26 cellular contexts compared by ENCODE assay signal in the genomic region with DNA sequence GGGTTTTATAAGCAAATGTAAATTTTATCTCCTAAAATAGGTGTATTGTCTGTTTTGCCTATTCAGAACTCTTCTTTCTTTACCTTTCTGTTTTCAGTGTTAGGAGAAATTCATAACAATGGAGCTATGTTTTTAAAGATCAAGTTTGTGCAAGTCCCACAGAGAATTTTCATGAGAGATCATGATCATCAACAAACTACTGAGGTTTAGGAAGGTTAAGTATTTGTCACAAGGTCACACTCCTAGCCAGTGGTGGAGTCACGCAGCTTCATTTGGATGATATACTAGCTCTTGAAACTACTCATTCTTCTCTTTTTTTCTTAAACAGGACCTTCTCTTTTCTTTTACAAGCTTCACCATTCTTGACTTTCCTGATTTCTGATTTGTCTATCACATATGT.
DNase-seq lines count a peak whose midpoint lies in the region; ATAC-seq and TF ChIP-seq lines count a peak whose summit lies in the region.
"Had no signal": no experiment of that assay in that cellular context is flagged by ENCODE, and none has a peak within 500 bp of the region (broad histone marks: within the 10 kb centered on the region; RNA-seq: fewer than 3 reads in every experiment).

No MANE protein-coding gene starts in this region.

- H3K18ac ChIP-seq in IMR-90 (ENCODE audit: low read depth, low read length) = no peak overlapping the region

- no peak overlapping the region for H2BK5ac ChIP-seq in IMR-90 (ENCODE audit: low read depth, low read length, poor library complexity, severe bottlenecking)

- H3K4me3 ChIP-seq in IMR-90 (ENCODE audit: insufficient read depth, low read depth, low read length) (no peak overlapping the region), A673 (ENCODE audit: low read depth, low read length, poor library complexity, severe bottlenecking) (no peak overlapping the region)
- H3K4me3 ChIP-seq: GM12878, K562 had no signal

- in situ Hi-C loops in IMR-90 (cut with MboI; ENCODE audit: low sequenced_read_pairs) = no loop called here

- no peak overlapping the region for H3K9ac ChIP-seq in IMR-90 (ENCODE audit: low read depth, low read length)

- 0 out of 2 replicates have a peak overlapping the region, but pooled peaks have one; percentile 42 for H3K23ac ChIP-seq in IMR-90 (ENCODE audit: low read depth, low read length)

- H3K79me1 ChIP-seq in IMR-90 (ENCODE audit: low read depth in 1 of 2, low read length in 2 of 2) = no peaks in the 10 kb centered on the region

- peak; percentile 29 for DNase-seq in DMS53 (lab: John Stamatoyannopoulos, UW)
- no peak for DNase-seq in DMS53 treated with DMSO at 0.1 percent for 48 hours (lab: John Stamatoyannopoulos, UW; ENCODE audit: unreplicated experiment)
- peak; percentile 55 for DNase-seq in IMR-90
- DNase-seq in WTC11 (ENCODE audit: low spot score) = no peak
- DNase-seq in epidermal melanocyte (ENCODE audit: insufficient read length, low spot score) = no peak
- no peak for DNase-seq in A673 (ENCODE audit: low spot score)
- DNase-seq in substantia nigra (lab: John Stamatoyannopoulos, UW) = no peak
- DNase-seq in left colon = no peak
- DNase-seq: Calu3; CD8-positive, alpha-beta memory T cell; DMS79; NCI-H1105; NCI-H146; NCI-H2029; NCI-H2227 treated with DMSO at 0.1 percent for 48 hours; NCI-H510A; NCI-H774; NK-92 treated with Interleukin-12 subunit alpha and Interleukin-12 subunit beta, amount 100 ng/mL, for 24 hours; SIG-M5; T-helper 1 cell had no signal

- intact Hi-C loops in IMR-90 (cut with micrococcal nuclease) = no loop called here
- intact Hi-C loops in A673 (cut with micrococcal nuclease; ENCODE audit: unreplicated experiment) = no loop called here
- intact Hi-C loops in left colon (cut with DNase I, micrococcal nuclease) = no loop called here

- BruUV-seq in IMR-90 (replicated peaks; lab: Mats Ljungman, UMichigan) = no TSS peak
- no TSS peak for BruUV-seq in A673 (replicated peaks; lab: Mats Ljungman, UMichigan)

- H3K4me2 ChIP-seq in IMR-90 (ENCODE audit: low read depth, low read length) = no peak overlapping the region

- H3K56ac ChIP-seq in IMR-90 (ENCODE audit: extremely low read depth, insufficient read depth, low read length) = no peak overlapping the region

- no peak overlapping the region for H2AFZ ChIP-seq in IMR-90 (replicated peaks; ENCODE audit: low read length, poor library complexity)

- WGBS in IMR-90 (ENCODE audit: extremely low coverage in 2 of 2, insufficient read length in 1 of 2), 2 experiments = no CpG with 5 or more reads among the region's 1 CpG

- dilution Hi-C loops in IMR-90 (cut with HindIII; ENCODE audit: low sequenced_read_pairs, unreplicated experiment) = no loop called here

- TF ChIP-seq POLR2A in IMR-90 (IDR thresholded peaks at IDR 0.05; ENCODE audit: low read depth, low read length) = no peak

- no peaks in the 10 kb centered on the region for H3K27me3 Mint-ChIP-seq in WTC11 (ENCODE audit: low read depth)
- H3K27me3 Mint-ChIP-seq: CD8-positive, alpha-beta memory T cell had no signal

- H3K36me3 ChIP-seq in IMR-90 (ENCODE audit: control insufficient read depth, insufficient read depth, low read length) (no peaks in the 10 kb centered on the region), A673 (ENCODE audit: insufficient read depth, low read length, poor library complexity, severe bottlenecking) (no peaks in the 10 kb centered on the region)

- H3K4me1 ChIP-seq in IMR-90 (ENCODE audit: control insufficient read depth, insufficient read depth, low read length) = no peaks in the 10 kb centered on the region
- no peaks in the 10 kb centered on the region for H3K4me1 ChIP-seq in A673 (ENCODE audit: insufficient read depth, low read length, poor library complexity, severe bottlenecking)

- no peak overlapping the region for H4K5ac ChIP-seq in IMR-90 (ENCODE audit: low read depth, low read length)

- peak overlapping the region; percentile 50 for H3K14ac ChIP-seq in IMR-90 (replicated peaks; ENCODE audit: low read depth, low read length)

- H4K20me1 ChIP-seq in IMR-90 (ENCODE audit: insufficient read depth, low read length) = no peaks in the 10 kb centered on the region

- H3K9me1 ChIP-seq in IMR-90 (ENCODE audit: insufficient read depth, low read length) = no peaks in the 10 kb centered on the region

- H3K4me3 Mint-ChIP-seq in WTC11 = no peak overlapping the region
- H3K4me3 Mint-ChIP-seq: CD8-positive, alpha-beta memory T cell had no signal

- H2AK5ac ChIP-seq in IMR-90 (ENCODE audit: low read depth, low read length) = no peak overlapping the region

- no peaks in the 10 kb centered on the region for H3K27me3 ChIP-seq in IMR-90 (ENCODE audit: control insufficient read depth, insufficient read depth, low read length)
- peaks cover 84% of the 10 kb centered on the region for H3K27me3 ChIP-seq in A673 (replicated peaks; ENCODE audit: insufficient read depth, low read depth, low read length, poor library complexity)

- H3K4me1 Mint-ChIP-seq in WTC11 = peaks cover 59% of the 10 kb centered on the region
- H3K4me1 Mint-ChIP-seq: CD8-positive, alpha-beta memory T cell had no signal

- TF ChIP-seq CTCF in IMR-90 (conservative IDR thresholded peaks at IDR 0.05; ENCODE audit: low read depth, low read length) (no peak), WTC11 (IDR thresholded peaks at IDR 0.05) (no peak), A673 (conservative IDR thresholded peaks at IDR 0.05; ENCODE audit: low read depth, low read length) (no peak)

- CTCF ChIA-PET in IMR-90 (lab: Yijun Ruan, JAX) (no interaction called here), WTC11 (lab: Charles Lee) (interaction anchor here (1.4 kb wide), 1 partner anchor 42 kb away, joined by 4 read pairs; no protein-coding TSS in a partner anchor), A673 (lab: Charles Lee) (no interaction called here)

- no peaks in the 10 kb centered on the region for H3K9me3 Mint-ChIP-seq in WTC11

- no peaks in the 10 kb centered on the region for H3K36me3 Mint-ChIP-seq in WTC11
- H3K36me3 Mint-ChIP-seq: CD8-positive, alpha-beta memory T cell had no signal

- H4K8ac ChIP-seq in IMR-90 (ENCODE audit: low read depth in 2 of 2, low read length in 2 of 2) = no peak overlapping the region

- no peak overlapping the region for H2BK20ac ChIP-seq in IMR-90 (ENCODE audit: low read depth, low read length)

- H3K27ac ChIP-seq in IMR-90 (ENCODE audit: insufficient read depth, low read length) = no peak overlapping the region
- H3K27ac ChIP-seq in A673 (ENCODE audit: low read depth, low read length, poor library complexity, severe bottlenecking) = no peak overlapping the region
- H3K27ac ChIP-seq in substantia nigra (ENCODE audit: low read depth, low read length, poor library complexity, severe bottlenecking) = no peak overlapping the region
- H3K27ac ChIP-seq: 22Rv1, C4-2B had no signal

- H2BK120ac ChIP-seq in IMR-90 (ENCODE audit: low read depth, low read length) = no peak overlapping the region

- H4K91ac ChIP-seq in IMR-90 (ENCODE audit: insufficient read depth, low read depth, low read length) = no peak overlapping the region

- ATAC-seq in IMR-90 (ENCODE audit: low read depth) (peak; percentile 51), WTC11 (no peak), left colon (no peak)
- ATAC-seq: GM12878, HCT116, K562, Panc1 had no signal

- POLR2A ChIA-PET in IMR-90 (lab: Charles Lee; ENCODE audit: unreplicated experiment) = no interaction called here
- POLR2A ChIA-PET in WTC11 (lab: Charles Lee) = no interaction called here
- POLR2A ChIA-PET in A673 (lab: Charles Lee; ENCODE audit: low non-redundant PET) = no interaction called here

- H3K9me3 ChIP-seq in IMR-90 (ENCODE audit: control insufficient read depth, insufficient read depth, low read length) = no peaks in the 10 kb centered on the region
- no peaks in the 10 kb centered on the region for H3K9me3 ChIP-seq in A673 (ENCODE audit: low read depth, low read length, poor library complexity, severe bottlenecking)

- 0 out of 2 replicates have a peak overlapping the region, but pooled peaks have one; percentile 16 for H3K4ac ChIP-seq in IMR-90 (ENCODE audit: low read depth, low read length)

- no peak overlapping the region for H2BK15ac ChIP-seq in IMR-90 (ENCODE audit: low read depth, low read length)

- TF ChIP-seq RAD21 in IMR-90 (IDR thresholded peaks at IDR 0.05; ENCODE audit: low read length) = no peak

- no peak overlapping the region for H2AK9ac ChIP-seq in IMR-90 (replicated peaks; ENCODE audit: low read depth, low read length, poor library complexity)

- peak overlapping the region; percentile 99 for H3K27ac Mint-ChIP-seq in WTC11
- H3K27ac Mint-ChIP-seq: CD8-positive, alpha-beta memory T cell had no signal

TF ChIP-seq in IMR-90, 13 proteins besides CTCF, POLR2A, EP300 and RAD21 (continues in another document):
- TF ChIP-seq, protein P1, sequence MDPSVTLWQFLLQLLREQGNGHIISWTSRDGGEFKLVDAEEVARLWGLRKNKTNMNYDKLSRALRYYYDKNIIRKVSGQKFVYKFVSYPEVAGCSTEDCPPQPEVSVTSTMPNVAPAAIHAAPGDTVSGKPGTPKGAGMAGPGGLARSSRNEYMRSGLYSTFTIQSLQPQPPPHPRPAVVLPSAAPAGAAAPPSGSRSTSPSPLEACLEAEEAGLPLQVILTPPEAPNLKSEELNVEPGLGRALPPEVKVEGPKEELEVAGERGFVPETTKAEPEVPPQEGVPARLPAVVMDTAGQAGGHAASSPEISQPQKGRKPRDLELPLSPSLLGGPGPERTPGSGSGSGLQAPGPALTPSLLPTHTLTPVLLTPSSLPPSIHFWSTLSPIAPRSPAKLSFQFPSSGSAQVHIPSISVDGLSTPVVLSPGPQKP (IDR thresholded peaks at IDR 0.05; ENCODE audit: borderline replicate concordance, low read depth, low read length) = no peak
- TF ChIP-seq CEBPB (IDR thresholded peaks at IDR 0.05; ENCODE audit: low read depth, low read length) (no peak), MXI1 (IDR thresholded peaks at IDR 0.05; ENCODE audit: borderline replicate concordance, low read depth, low read length) (no peak), SMC3 (IDR thresholded peaks at IDR 0.05; ENCODE audit: low read depth, low read length) (no peak), BHLHE40 (IDR thresholded peaks at IDR 0.05; ENCODE audit: low read depth, low read length) (no peak)

TF ChIP-seq in WTC11, 78 proteins besides CTCF, POLR2A, EP300 and RAD21 (continues in another document):
- no peak for TF ChIP-seq SMAD4 (CRISPR knock-in tag; IDR thresholded peaks at IDR 0.05)
- TF ChIP-seq, protein P2, sequence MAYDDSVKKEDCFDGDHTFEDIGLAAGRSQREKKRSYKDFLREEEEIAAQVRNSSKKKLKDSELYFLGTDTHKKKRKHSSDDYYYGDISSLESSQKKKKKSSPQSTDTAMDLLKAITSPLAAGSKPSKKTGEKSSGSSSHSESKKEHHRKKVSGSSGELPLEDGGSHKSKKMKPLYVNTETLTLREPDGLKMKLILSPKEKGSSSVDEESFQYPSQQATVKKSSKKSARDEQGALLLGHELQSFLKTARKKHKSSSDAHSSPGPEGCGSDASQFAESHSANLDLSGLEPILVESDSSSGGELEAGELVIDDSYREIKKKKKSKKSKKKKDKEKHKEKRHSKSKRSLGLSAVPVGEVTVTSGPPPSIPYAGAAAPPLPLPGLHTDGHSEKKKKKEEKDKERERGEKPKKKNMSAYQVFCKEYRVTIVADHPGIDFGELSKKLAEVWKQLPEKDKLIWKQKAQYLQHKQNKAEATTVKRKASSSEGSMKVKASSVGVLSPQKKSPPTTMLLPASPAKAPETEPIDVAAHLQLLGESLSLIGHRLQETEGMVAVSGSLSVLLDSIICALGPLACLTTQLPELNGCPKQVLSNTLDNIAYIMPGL (CRISPR knock-in tag; IDR thresholded peaks at IDR 0.05) = no peak

Comparison
In these comparisons a context has a peak if more than half of its experiments do, and no peak if none do; other contexts are left out.
1. DNase-seq: peak in DMS53 (single experiment) and IMR-90 (single experiment); none in DMS53 treated with DMSO at 0.1 percent for 48 hours (single experiment), WTC11 (single experiment), epidermal melanocyte (single experiment), A673 (single experiment), substantia nigra (0 of 49) and left colon (0 of 2).